In the genomic region with DNA sequence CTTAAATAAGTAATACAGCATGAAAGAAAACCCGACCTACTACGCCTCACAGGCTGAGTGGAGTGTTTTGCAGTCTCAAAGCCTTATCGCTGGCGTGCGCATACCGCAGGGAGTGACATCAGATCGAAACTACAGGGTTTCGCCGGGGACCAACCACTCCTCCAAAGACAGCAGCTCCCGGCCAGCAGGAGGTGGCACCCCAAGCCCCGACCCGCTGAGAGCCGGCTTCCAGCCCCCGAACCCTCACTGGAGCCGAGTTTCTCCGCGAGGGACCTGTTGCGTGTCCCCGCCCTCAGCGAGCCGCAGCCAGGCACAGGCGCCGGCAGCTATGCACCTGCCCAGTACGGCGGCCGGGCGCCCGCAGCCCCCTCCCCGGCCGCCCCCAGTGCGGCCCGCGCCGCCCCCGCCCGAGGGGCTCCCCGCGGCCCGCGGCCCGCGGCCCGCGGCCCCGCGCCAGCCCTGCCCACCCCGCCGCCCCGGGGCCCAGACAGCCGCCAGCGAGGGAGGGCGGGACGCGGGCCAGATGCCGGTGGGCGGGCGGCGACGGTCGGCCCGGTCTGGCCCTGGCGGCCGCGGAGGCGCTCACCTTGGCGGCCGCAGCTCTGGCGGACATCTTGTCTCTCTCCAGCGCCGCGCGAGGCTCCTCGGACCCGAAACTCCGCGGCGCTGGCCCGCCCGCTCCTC, we compare ENCODE assay signal across 1 cellular context.
TF ChIP-seq lines count a peak whose summit lies in the region.

No MANE protein-coding gene starts in this region.

TF ChIP-seq in HEK293, 187 proteins besides CTCF, POLR2A, EP300 and RAD21 (continued from another document and continues in another):
- TF ChIP-seq, protein P1, sequence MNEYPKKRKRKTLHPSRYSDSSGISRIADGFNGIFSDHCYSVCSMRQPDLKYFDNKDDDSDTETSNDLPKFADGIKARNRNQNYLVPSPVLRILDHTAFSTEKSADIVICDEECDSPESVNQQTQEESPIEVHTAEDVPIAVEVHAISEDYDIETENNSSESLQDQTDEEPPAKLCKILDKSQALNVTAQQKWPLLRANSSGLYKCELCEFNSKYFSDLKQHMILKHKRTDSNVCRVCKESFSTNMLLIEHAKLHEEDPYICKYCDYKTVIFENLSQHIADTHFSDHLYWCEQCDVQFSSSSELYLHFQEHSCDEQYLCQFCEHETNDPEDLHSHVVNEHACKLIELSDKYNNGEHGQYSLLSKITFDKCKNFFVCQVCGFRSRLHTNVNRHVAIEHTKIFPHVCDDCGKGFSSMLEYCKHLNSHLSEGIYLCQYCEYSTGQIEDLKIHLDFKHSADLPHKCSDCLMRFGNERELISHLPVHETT (tag by site-specific recombination; IDR thresholded peaks at IDR 0.05): no peak
- TF ChIP-seq ZNF549 (tag by site-specific recombination; IDR thresholded peaks at IDR 0.05) (no peak), ZNF596 (tag by site-specific recombination; IDR thresholded peaks at IDR 0.05) (no peak), ZNF777 (tag by site-specific recombination; IDR thresholded peaks at IDR 0.05; ENCODE audit: borderline replicate concordance) (no peak), ZNF501 (tag by site-specific recombination; IDR thresholded peaks at IDR 0.05) (no peak), BCL11B (tag by site-specific recombination; IDR thresholded peaks at IDR 0.05; ENCODE audit: low read depth) (no peak), ZNF555 (tag by site-specific recombination; conservative IDR thresholded peaks at IDR 0.05) (no peak), SCRT1 (tag by site-specific recombination; IDR thresholded peaks at IDR 0.05; ENCODE audit: borderline replicate concordance) (peak; percentile 83), ZNF76 (tag by site-specific recombination; IDR thresholded peaks at IDR 0.05; ENCODE audit: borderline replicate concordance, low read depth) (no peak), ZNF157 (tag by site-specific recombination; IDR thresholded peaks at IDR 0.05) (no peak), ZNF416 (tag by site-specific recombination; IDR thresholded peaks at IDR 0.05) (no peak), ZNF391 (tag by site-specific recombination; IDR thresholded peaks at IDR 0.05; ENCODE audit: borderline replicate concordance, low read depth) (no peak), ZBTB20 (tag by site-specific recombination; IDR thresholded peaks at IDR 0.05) (peak; percentile 76), MZF1 (tag by site-specific recombination; IDR thresholded peaks at IDR 0.05; ENCODE audit: borderline replicate concordance) (no peak), ZNF394 (tag by site-specific recombination; IDR thresholded peaks at IDR 0.05; ENCODE audit: borderline replicate concordance) (no peak), ZNF140 (tag by site-specific recombination; IDR thresholded peaks at IDR 0.05) (no peak), TCF7L2 (IDR thresholded peaks at IDR 0.05; ENCODE audit: borderline replicate concordance, low read depth, low read length) (no peak), KLF10 (tag by site-specific recombination; IDR thresholded peaks at IDR 0.05) (0 out of 2 replicates have a peak, but pooled peaks have one; percentile 23), ZNF791 (tag by site-specific recombination; IDR thresholded peaks at IDR 0.05) (no peak), IKZF3 (tag by site-specific recombination; IDR thresholded peaks at IDR 0.05) (no peak), ZNF830 (tag by site-specific recombination; IDR thresholded peaks at IDR 0.05; ENCODE audit: low read depth) (no peak), ZNF23 (tag by site-specific recombination; IDR thresholded peaks at IDR 0.05; ENCODE audit: borderline replicate concordance) (no peak), ZNF660 (tag by site-specific recombination; IDR thresholded peaks at IDR 0.05) (peak; percentile 43; the same call in 1 of the 2 replicates), ZNF558 (tag by site-specific recombination; IDR thresholded peaks at IDR 0.05) (no peak), ZFP69B (tag by site-specific recombination; IDR thresholded peaks at IDR 0.05) (no peak), ZNF302 (tag by site-specific recombination; IDR thresholded peaks at IDR 0.05; ENCODE audit: low read depth) (no peak), ZBTB7A (tag by site-specific recombination; IDR thresholded peaks at IDR 0.05; ENCODE audit: low read depth) (no peak), SCRT2 (tag by site-specific recombination; IDR thresholded peaks at IDR 0.05) (peak; percentile 95), ZNF24 (tag by site-specific recombination; IDR thresholded peaks at IDR 0.05) (peak; percentile 35; the same call in 1 of the 2 replicates), ZNF221 (tag by site-specific recombination; IDR thresholded peaks at IDR 0.05; ENCODE audit: borderline replicate concordance) (no peak), ZFHX2 (tag by site-specific recombination; conservative IDR thresholded peaks at IDR 0.05) (no peak), ZNF707 (tag by site-specific recombination; IDR thresholded peaks at IDR 0.05) (no peak), HOXD13 (CRISPR knock-in tag; IDR thresholded peaks at IDR 0.05; ENCODE audit: borderline replicate concordance) (no peak), KLF1 (tag by site-specific recombination; IDR thresholded peaks at IDR 0.05) (no peak), OSR2 (tag by site-specific recombination; IDR thresholded peaks at IDR 0.05) (peak; percentile 41; the same call in 1 of the 2 replicates)
- TF ChIP-seq, protein P2, sequence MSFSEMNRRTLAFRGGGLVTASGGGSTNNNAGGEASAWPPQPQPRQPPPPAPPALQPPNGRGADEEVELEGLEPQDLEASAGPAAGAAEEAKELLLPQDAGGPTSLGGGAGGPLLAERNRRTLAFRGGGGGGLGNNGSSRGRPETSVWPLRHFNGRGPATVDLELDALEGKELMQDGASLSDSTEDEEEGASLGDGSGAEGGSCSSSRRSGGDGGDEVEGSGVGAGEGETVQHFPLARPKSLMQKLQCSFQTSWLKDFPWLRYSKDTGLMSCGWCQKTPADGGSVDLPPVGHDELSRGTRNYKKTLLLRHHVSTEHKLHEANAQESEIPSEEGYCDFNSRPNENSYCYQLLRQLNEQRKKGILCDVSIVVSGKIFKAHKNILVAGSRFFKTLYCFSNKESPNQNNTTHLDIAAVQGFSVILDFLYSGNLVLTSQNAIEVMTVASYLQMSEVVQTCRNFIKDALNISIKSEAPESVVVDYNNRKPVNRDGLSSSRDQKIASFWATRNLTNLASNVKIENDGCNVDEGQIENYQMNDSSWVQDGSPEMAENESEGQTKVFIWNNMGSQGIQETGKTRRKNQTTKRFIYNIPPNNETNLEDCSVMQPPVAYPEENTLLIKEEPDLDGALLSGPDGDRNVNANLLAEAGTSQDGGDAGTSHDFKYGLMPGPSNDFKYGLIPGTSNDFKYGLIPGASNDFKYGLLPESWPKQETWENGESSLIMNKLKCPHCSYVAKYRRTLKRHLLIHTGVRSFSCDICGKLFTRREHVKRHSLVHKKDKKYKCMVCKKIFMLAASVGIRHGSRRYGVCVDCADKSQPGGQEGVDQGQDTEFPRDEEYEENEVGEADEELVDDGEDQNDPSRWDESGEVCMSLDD (tag by site-specific recombination; IDR thresholded peaks at IDR 0.05): no peak
- TF ChIP-seq, protein P3, sequence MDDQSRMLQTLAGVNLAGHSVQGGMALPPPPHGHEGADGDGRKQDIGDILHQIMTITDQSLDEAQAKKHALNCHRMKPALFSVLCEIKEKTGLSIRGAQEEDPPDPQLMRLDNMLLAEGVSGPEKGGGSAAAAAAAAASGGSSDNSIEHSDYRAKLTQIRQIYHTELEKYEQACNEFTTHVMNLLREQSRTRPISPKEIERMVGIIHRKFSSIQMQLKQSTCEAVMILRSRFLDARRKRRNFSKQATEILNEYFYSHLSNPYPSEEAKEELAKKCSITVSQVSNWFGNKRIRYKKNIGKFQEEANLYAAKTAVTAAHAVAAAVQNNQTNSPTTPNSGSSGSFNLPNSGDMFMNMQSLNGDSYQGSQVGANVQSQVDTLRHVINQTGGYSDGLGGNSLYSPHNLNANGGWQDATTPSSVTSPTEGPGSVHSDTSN (CRISPR knock-in tag; IDR thresholded peaks at IDR 0.05): no peak
- TF ChIP-seq, protein P4, sequence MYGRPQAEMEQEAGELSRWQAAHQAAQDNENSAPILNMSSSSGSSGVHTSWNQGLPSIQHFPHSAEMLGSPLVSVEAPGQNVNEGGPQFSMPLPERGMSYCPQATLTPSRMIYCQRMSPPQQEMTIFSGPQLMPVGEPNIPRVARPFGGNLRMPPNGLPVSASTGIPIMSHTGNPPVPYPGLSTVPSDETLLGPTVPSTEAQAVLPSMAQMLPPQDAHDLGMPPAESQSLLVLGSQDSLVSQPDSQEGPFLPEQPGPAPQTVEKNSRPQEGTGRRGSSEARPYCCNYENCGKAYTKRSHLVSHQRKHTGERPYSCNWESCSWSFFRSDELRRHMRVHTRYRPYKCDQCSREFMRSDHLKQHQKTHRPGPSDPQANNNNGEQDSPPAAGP (tag by site-specific recombination; IDR thresholded peaks at IDR 0.05): no peak
- TF ChIP-seq, protein P5, sequence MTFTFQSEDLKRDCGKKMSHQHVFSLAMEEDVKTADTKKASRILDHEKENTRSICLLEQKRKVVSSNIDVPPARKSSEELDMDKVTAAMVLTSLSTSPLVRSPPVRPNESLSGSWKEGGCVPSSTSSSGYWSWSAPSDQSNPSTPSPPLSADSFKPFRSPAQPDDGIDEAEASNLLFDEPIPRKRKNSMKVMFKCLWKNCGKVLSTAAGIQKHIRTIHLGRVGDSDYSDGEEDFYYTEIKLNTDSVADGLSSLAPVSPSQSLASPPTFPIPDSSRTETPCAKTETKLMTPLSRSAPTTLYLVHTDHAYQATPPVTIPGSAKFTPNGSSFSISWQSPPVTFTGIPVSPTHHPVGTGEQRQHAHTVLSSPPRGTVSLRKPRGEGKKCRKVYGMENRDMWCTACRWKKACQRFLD (tag by site-specific recombination; IDR thresholded peaks at IDR 0.05): no peak
- TF ChIP-seq, protein P6, sequence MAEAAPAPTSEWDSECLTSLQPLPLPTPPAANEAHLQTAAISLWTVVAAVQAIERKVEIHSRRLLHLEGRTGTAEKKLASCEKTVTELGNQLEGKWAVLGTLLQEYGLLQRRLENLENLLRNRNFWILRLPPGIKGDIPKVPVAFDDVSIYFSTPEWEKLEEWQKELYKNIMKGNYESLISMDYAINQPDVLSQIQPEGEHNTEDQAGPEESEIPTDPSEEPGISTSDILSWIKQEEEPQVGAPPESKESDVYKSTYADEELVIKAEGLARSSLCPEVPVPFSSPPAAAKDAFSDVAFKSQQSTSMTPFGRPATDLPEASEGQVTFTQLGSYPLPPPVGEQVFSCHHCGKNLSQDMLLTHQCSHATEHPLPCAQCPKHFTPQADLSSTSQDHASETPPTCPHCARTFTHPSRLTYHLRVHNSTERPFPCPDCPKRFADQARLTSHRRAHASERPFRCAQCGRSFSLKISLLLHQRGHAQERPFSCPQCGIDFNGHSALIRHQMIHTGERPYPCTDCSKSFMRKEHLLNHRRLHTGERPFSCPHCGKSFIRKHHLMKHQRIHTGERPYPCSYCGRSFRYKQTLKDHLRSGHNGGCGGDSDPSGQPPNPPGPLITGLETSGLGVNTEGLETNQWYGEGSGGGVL (tag by site-specific recombination; IDR thresholded peaks at IDR 0.05): no peak
- TF ChIP-seq, protein P7, sequence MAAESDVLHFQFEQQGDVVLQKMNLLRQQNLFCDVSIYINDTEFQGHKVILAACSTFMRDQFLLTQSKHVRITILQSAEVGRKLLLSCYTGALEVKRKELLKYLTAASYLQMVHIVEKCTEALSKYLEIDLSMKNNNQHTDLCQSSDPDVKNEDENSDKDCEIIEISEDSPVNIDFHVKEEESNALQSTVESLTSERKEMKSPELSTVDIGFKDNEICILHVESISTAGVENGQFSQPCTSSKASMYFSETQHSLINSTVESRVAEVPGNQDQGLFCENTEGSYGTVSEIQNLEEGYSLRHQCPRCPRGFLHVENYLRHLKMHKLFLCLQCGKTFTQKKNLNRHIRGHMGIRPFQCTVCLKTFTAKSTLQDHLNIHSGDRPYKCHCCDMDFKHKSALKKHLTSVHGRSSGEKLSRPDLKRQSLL (tag by site-specific recombination; IDR thresholded peaks at IDR 0.05): no peak
- TF ChIP-seq, protein P8, sequence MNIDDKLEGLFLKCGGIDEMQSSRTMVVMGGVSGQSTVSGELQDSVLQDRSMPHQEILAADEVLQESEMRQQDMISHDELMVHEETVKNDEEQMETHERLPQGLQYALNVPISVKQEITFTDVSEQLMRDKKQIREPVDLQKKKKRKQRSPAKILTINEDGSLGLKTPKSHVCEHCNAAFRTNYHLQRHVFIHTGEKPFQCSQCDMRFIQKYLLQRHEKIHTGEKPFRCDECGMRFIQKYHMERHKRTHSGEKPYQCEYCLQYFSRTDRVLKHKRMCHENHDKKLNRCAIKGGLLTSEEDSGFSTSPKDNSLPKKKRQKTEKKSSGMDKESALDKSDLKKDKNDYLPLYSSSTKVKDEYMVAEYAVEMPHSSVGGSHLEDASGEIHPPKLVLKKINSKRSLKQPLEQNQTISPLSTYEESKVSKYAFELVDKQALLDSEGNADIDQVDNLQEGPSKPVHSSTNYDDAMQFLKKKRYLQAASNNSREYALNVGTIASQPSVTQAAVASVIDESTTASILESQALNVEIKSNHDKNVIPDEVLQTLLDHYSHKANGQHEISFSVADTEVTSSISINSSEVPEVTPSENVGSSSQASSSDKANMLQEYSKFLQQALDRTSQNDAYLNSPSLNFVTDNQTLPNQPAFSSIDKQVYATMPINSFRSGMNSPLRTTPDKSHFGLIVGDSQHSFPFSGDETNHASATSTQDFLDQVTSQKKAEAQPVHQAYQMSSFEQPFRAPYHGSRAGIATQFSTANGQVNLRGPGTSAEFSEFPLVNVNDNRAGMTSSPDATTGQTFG (tag by site-specific recombination; IDR thresholded peaks at IDR 0.05; ENCODE audit: borderline replicate concordance): no peak
- TF ChIP-seq, protein P9, sequence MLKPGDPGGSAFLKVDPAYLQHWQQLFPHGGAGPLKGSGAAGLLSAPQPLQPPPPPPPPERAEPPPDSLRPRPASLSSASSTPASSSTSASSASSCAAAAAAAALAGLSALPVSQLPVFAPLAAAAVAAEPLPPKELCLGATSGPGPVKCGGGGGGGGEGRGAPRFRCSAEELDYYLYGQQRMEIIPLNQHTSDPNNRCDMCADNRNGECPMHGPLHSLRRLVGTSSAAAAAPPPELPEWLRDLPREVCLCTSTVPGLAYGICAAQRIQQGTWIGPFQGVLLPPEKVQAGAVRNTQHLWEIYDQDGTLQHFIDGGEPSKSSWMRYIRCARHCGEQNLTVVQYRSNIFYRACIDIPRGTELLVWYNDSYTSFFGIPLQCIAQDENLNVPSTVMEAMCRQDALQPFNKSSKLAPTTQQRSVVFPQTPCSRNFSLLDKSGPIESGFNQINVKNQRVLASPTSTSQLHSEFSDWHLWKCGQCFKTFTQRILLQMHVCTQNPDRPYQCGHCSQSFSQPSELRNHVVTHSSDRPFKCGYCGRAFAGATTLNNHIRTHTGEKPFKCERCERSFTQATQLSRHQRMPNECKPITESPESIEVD (tag by site-specific recombination; IDR thresholded peaks at IDR 0.05): no peak
- TF ChIP-seq, protein P10, sequence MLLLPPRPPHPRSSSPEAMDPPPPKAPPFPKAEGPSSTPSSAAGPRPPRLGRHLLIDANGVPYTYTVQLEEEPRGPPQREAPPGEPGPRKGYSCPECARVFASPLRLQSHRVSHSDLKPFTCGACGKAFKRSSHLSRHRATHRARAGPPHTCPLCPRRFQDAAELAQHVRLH (tag by site-specific recombination; IDR thresholded peaks at IDR 0.05): no peak
- TF ChIP-seq, protein P11, sequence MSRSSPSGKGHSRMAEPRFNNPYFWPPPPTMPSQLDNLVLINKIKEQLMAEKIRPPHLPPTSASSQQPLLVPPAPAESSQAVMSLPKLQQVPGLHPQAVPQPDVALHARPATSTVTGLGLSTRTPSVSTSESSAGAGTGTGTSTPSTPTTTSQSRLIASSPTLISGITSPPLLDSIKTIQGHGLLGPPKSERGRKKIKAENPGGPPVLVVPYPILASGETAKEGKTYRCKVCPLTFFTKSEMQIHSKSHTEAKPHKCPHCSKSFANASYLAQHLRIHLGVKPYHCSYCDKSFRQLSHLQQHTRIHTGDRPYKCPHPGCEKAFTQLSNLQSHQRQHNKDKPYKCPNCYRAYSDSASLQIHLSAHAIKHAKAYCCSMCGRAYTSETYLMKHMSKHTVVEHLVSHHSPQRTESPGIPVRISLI (tag by site-specific recombination; IDR thresholded peaks at IDR 0.05): no peak
